1 cellular context compared by ENCODE assay signal in genomic region chr2:105464325-105464724, GRCh38.
TF ChIP-seq lines count a peak whose summit lies in the region.

No MANE protein-coding gene starts in this region.

TF ChIP-seq in K562, 482 proteins besides CTCF, POLR2A, EP300 and RAD21 (continued from another document):
- TF ChIP-seq MGA (IDR thresholded peaks at IDR 0.05) (peak; percentile 63), NFXL1 (CRISPR knock-in tag; IDR thresholded peaks at IDR 0.05) (no peak), TAF15 (IDR thresholded peaks at IDR 0.05; ENCODE audit: low read depth, low read length) (no peak), MAFG (tag; conservative IDR thresholded peaks at IDR 0.05) (peak; percentile 85), NFE2 (IDR thresholded peaks at IDR 0.05; ENCODE audit: low read depth) (peak; percentile 87), ASH1L (IDR thresholded peaks at IDR 0.05; ENCODE audit: borderline replicate concordance, low read depth, partially characterized antibody) (no peak), SMARCA4 (IDR thresholded peaks at IDR 0.05) (peak; percentile 77), BACH1 (tag; IDR thresholded peaks at IDR 0.05) (peak; percentile 35; the same call in 1 of the 2 replicates), POLR2B (IDR thresholded peaks at IDR 0.05; ENCODE audit: low read depth, partially characterized antibody) (no peak), FOSL1 (tag; conservative IDR thresholded peaks at IDR 0.05) (peak; percentile 53; the same call in 1 of the 2 replicates), HNRNPLL (IDR thresholded peaks at IDR 0.05; ENCODE audit: low read depth, low read length, poor library complexity, severe bottlenecking) (no peak), CREB1 (IDR thresholded peaks at IDR 0.05) (no peak), CREB1 (CRISPR knock-in tag; IDR thresholded peaks at IDR 0.05) (no peak), MAFK (IDR thresholded peaks at IDR 0.05; ENCODE audit: low read length) (peak; percentile 56; the same call in 1 of the 2 replicates), HLTF (IDR thresholded peaks at IDR 0.05) (no peak), NCOA6 (IDR thresholded peaks at IDR 0.05) (no peak), SIN3B (IDR thresholded peaks at IDR 0.05; ENCODE audit: low read depth) (no peak), ZNF324 (CRISPR knock-in tag; IDR thresholded peaks at IDR 0.05) (no peak), ZNF274 (IDR thresholded peaks at IDR 0.05; ENCODE audit: borderline replicate concordance, low read depth, low read length) (no peak), ILK (tag; IDR thresholded peaks at IDR 0.05; ENCODE audit: borderline replicate concordance, low read depth) (no peak), DPF2 (IDR thresholded peaks at IDR 0.05) (peak; percentile 72; the same call in 1 of the 2 replicates), JUND (IDR thresholded peaks at IDR 0.05; ENCODE audit: borderline replicate concordance, low read depth, low read length) (no peak; the same call in 1 of the 2 replicates), JUND (tag; IDR thresholded peaks at IDR 0.05; ENCODE audit: borderline replicate concordance, low read depth, low read length) (peak; percentile 58; the same call in 2 of the 3 replicates), CTBP1 (IDR thresholded peaks at IDR 0.05; ENCODE audit: borderline replicate concordance) (0 out of 2 replicates have a peak, but pooled peaks have one; percentile 12), CBX2 (IDR thresholded peaks at IDR 0.05; ENCODE audit: insufficient read depth, low read length, poor library complexity, severe bottlenecking) (no peak), ATF2 (CRISPR knock-in tag; IDR thresholded peaks at IDR 0.05) (no peak), ARID1B (IDR thresholded peaks at IDR 0.05) (peak; percentile 47; the same call in 1 of the 2 replicates), MAFF (IDR thresholded peaks at IDR 0.05; ENCODE audit: low read length) (peak; percentile 67), PHF21A (IDR thresholded peaks at IDR 0.05; ENCODE audit: borderline replicate concordance, low read depth) (no peak), MEIS2 (IDR thresholded peaks at IDR 0.05; ENCODE audit: partially characterized antibody) (peak; percentile 17), ZNF316 (IDR thresholded peaks at IDR 0.05) (peak; percentile 88)
- TF ChIP-seq, protein P1, sequence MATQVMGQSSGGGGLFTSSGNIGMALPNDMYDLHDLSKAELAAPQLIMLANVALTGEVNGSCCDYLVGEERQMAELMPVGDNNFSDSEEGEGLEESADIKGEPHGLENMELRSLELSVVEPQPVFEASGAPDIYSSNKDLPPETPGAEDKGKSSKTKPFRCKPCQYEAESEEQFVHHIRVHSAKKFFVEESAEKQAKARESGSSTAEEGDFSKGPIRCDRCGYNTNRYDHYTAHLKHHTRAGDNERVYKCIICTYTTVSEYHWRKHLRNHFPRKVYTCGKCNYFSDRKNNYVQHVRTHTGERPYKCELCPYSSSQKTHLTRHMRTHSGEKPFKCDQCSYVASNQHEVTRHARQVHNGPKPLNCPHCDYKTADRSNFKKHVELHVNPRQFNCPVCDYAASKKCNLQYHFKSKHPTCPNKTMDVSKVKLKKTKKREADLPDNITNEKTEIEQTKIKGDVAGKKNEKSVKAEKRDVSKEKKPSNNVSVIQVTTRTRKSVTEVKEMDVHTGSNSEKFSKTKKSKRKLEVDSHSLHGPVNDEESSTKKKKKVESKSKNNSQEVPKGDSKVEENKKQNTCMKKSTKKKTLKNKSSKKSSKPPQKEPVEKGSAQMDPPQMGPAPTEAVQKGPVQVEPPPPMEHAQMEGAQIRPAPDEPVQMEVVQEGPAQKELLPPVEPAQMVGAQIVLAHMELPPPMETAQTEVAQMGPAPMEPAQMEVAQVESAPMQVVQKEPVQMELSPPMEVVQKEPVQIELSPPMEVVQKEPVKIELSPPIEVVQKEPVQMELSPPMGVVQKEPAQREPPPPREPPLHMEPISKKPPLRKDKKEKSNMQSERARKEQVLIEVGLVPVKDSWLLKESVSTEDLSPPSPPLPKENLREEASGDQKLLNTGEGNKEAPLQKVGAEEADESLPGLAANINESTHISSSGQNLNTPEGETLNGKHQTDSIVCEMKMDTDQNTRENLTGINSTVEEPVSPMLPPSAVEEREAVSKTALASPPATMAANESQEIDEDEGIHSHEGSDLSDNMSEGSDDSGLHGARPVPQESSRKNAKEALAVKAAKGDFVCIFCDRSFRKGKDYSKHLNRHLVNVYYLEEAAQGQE (CRISPR knock-in tag; IDR thresholded peaks at IDR 0.05; ENCODE audit: low read depth): no peak
- TF ChIP-seq, protein P2, sequence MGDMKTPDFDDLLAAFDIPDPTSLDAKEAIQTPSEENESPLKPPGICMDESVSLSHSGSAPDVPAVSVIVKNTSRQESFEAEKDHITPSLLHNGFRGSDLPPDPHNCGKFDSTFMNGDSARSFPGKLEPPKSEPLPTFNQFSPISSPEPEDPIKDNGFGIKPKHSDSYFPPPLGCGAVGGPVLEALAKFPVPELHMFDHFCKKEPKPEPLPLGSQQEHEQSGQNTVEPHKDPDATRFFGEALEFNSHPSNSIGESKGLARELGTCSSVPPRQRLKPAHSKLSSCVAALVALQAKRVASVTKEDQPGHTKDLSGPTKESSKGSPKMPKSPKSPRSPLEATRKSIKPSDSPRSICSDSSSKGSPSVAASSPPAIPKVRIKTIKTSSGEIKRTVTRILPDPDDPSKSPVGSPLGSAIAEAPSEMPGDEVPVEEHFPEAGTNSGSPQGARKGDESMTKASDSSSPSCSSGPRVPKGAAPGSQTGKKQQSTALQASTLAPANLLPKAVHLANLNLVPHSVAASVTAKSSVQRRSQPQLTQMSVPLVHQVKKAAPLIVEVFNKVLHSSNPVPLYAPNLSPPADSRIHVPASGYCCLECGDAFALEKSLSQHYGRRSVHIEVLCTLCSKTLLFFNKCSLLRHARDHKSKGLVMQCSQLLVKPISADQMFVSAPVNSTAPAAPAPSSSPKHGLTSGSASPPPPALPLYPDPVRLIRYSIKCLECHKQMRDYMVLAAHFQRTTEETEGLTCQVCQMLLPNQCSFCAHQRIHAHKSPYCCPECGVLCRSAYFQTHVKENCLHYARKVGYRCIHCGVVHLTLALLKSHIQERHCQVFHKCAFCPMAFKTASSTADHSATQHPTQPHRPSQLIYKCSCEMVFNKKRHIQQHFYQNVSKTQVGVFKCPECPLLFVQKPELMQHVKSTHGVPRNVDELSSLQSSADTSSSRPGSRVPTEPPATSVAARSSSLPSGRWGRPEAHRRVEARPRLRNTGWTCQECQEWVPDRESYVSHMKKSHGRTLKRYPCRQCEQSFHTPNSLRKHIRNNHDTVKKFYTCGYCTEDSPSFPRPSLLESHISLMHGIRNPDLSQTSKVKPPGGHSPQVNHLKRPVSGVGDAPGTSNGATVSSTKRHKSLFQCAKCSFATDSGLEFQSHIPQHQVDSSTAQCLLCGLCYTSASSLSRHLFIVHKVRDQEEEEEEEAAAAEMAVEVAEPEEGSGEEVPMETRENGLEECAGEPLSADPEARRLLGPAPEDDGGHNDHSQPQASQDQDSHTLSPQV (IDR thresholded peaks at IDR 0.05): peak; percentile 74; the same call in 1 of the 2 replicates
